ENCODE assay signal across 19 cellular contexts in genomic region chr6:92231220-92231701, GRCh38.
DNase-seq lines count a peak whose midpoint lies in the region; ATAC-seq lines count a peak whose summit lies in the region.
"Had no signal": no experiment of that assay in that cellular context is flagged by ENCODE, and none has a peak within 500 bp of the region (broad histone marks: within the 10 kb centered on the region; RNA-seq: fewer than 3 reads in every experiment).

No MANE protein-coding gene starts in this region.

- ATAC-seq in HG03439 (IDR thresholded peaks at IDR 0.05; ENCODE audit: unreplicated experiment) (no peak), GM18517 (IDR thresholded peaks at IDR 0.05; ENCODE audit: unreplicated experiment) (no peak)
- ATAC-seq: A549; left lung; stimulated activated memory B cell treated with anti-CD40 and anti-IgM and Interleukin-4, amounts not matched to agents 10 μg/mL and 1 μg/mL and 100 μg/mL, for 72 hours; WTC11 had no signal

- DNase-seq in NCI-H526 (lab: John Stamatoyannopoulos, UW) = peak; percentile 3 to 11
- no peak for DNase-seq in NCI-H526 treated with DMSO at 0.1 percent for 48 hours (lab: John Stamatoyannopoulos, UW)
- DNase-seq in NCI-H1436 treated with DMSO at 0.1 percent for 48 hours (lab: John Stamatoyannopoulos, UW) = peak; percentile 90
- DNase-seq in NCI-H748 (lab: John Stamatoyannopoulos, UW; ENCODE audit: unreplicated experiment) = peak; percentile 98
- DNase-seq in cortex of kidney (lab: John Stamatoyannopoulos, UW) = no peak
- DNase-seq in activated naive CD4-positive, alpha-beta T cell treated with Interleukin-2 at 50 U/mL for 16 hours = no peak
- DNase-seq: activated CD4-positive, alpha-beta memory T cell treated with anti-CD3 and anti-CD28 coated beads for 36 hours; activated gamma-delta T cell treated with Interleukin-2 at 50 U/mL for 16 hours; GDM1; GM23248; head of caudate nucleus; left lung; midbrain; NCI-H1048 had no signal

Comparison
In these comparisons a context has a peak if more than half of its experiments do, and no peak if none do; other contexts are left out.
1. DNase-seq: peak in NCI-H526 (2 of 2), NCI-H1436 treated with DMSO at 0.1 percent for 48 hours (single experiment) and NCI-H748 (single experiment); none in NCI-H526 treated with DMSO at 0.1 percent for 48 hours (single experiment), cortex of kidney (single experiment) and activated naive CD4-positive, alpha-beta T cell treated with Interleukin-2 at 50 U/mL for 16 hours (single experiment).